22 cellular contexts compared by ENCODE assay signal in the genomic region with DNA sequence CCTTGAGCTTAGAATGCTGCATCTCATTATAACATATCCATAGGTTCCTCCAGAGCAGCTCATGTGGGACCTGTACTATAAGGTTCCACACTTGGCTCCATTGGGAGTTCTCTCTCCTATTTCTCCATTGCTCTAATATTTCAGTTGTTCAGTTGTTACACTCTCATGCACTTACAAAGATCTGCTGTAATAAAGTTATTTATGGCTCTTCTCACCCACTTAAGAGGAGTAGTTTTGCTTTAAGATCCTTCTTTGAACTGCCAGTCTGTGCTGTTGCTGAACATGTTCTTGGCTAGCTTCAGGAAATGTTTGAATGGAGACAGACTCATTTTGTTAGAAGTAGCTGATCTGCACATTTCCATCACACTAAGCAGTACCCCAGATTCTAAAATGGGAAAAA.
"Had no signal": no experiment of that assay in that cellular context is flagged by ENCODE, and none has a peak within 500 bp of the region (broad histone marks: within the 10 kb centered on the region; RNA-seq: fewer than 3 reads in every experiment).

No MANE protein-coding gene starts in this region.

- H3K4me1 ChIP-seq: colonic mucosa, esophagus squamous epithelium, lower lobe of right lung had no signal

- H3K9me3 ChIP-seq: colonic mucosa, esophagus squamous epithelium, lower lobe of right lung, pancreas, sigmoid colon had no signal

- H3K36me3 ChIP-seq: colonic mucosa, esophagus squamous epithelium, lower lobe of right lung, pancreas, sigmoid colon had no signal

- H3K27ac Mint-ChIP-seq: progenitor cell of endocrine pancreas had no signal

- ATAC-seq: left lobe of liver, lower lobe of right lung, pancreas had no signal

- DNase-seq: cerebellar nuclear complex; colonic mucosa; dermis blood vessel endothelial cell; esophagus squamous epithelium; foreskin fibroblast; head of caudate nucleus; hypothalamus; kidney glomerular epithelial cell; lower lobe of right lung; mesendoderm; naive B cell; occipital lobe; pancreas; retina; sigmoid colon; stimulated activated CD4-positive, alpha-beta T cell treated with anti-CD3 and anti-CD28 coated beads, Interleukin-12 subunit alpha, Interleukin-12 subunit beta, amount 100 ng/mL, for 4 hours; stimulated activated naive CD4-positive, alpha-beta T cell treated with Interleukin-2 at 50 U/mL for 16 hours; trophoblast cell had no signal

- H3K9me3 Mint-ChIP-seq: naive B cell, nephron had no signal

- H3K4me3 Mint-ChIP-seq: nephron had no signal

- H3K27ac ChIP-seq: colonic mucosa, esophagus squamous epithelium, lower lobe of right lung, pancreas, sigmoid colon, skin epidermis had no signal

- H3K27me3 Mint-ChIP-seq: naive B cell, progenitor cell of endocrine pancreas had no signal

- H3K4me3 ChIP-seq: colonic mucosa, esophagus squamous epithelium, lower lobe of right lung, pancreas, sigmoid colon, skin epidermis had no signal

- H3K27me3 ChIP-seq: colonic mucosa, esophagus squamous epithelium, pancreas, sigmoid colon had no signal
